ENCODE assay signal across 2 cellular contexts in genomic region chr1:84272401-84272800, GRCh38.
A peak's percentile ranks its signal among the peaks of the same experiment; 100 is the strongest.
TF ChIP-seq lines count a peak whose summit lies in the region.

No MANE protein-coding gene starts in this region.

TF ChIP-seq in HCT116, 20 proteins besides CTCF, POLR2A, EP300 and RAD21:
- TF ChIP-seq POLR2AphosphoS5 (IDR thresholded peaks at IDR 0.05; ENCODE audit: low read depth, low read length) (0 out of 2 replicates have a peak, but pooled peaks have one; percentile 12), ATF3 (IDR thresholded peaks at IDR 0.05) (no peak), SP1 (IDR thresholded peaks at IDR 0.05; ENCODE audit: low read depth) (0 out of 2 replicates have a peak, but pooled peaks have one; percentile 8)

TF ChIP-seq in H1, 55 proteins besides CTCF, POLR2A, EP300 and RAD21:
- peak; percentile 81 for TF ChIP-seq TEAD4 (IDR thresholded peaks at IDR 0.05; ENCODE audit: low read depth, low read length)
- 0 out of 4 replicates have a peak, but pooled peaks of 1 of the 2 experiments have one; percentile 37 for TF ChIP-seq SIN3A (conservative IDR thresholded peaks at IDR 0.05 in 1 of 2, IDR thresholded peaks at IDR 0.05 in 1 of 2; ENCODE audit: low read depth in 1 of 2, low read length in 2 of 2)
- TF ChIP-seq TCF12 (IDR thresholded peaks at IDR 0.05; ENCODE audit: low read depth, low read length): peak; percentile 80; the same call in 1 of the 2 replicates
- no peak for TF ChIP-seq RFX5 (IDR thresholded peaks at IDR 0.05; ENCODE audit: borderline replicate concordance, low read depth, low read length)
TF ChIP-seq in H1: peak in this region for 3.
